Comparison of ENCODE assay signal across 15 cellular contexts in genomic region chr6:36904851-36905393, GRCh38. TPM values are rescaled to one million over a fixed set of nuclear protein-coding genes. Genes with fewer than 3 reads are reported as not detected.
DNase-seq lines count a peak whose midpoint lies in the region; ATAC-seq and TF ChIP-seq lines count a peak whose summit lies in the region.
"Had no signal": no experiment of that assay in that cellular context is flagged by ENCODE, and none has a peak within 500 bp of the region (broad histone marks: within the 10 kb centered on the region; RNA-seq: fewer than 3 reads in every experiment).

No MANE protein-coding gene starts in this region.

- H2BK12ac ChIP-seq in H9 (ENCODE audit: insufficient read length, low read depth, low read length): no peak overlapping the region

- H3K4me1 ChIP-seq in H9 (ENCODE audit: insufficient read depth, low read length) (peaks cover 2% of the 10 kb centered on the region; the same call in 1 of the 2 replicates), PC-3 (ENCODE audit: insufficient read depth, low read length) (peaks cover 39% of the 10 kb centered on the region), esophagus squamous epithelium (peaks cover 3 to 45% (median 23%) of the 10 kb centered on the region in 3 donors), thyroid gland (peaks cover 39 to 42% of the 10 kb centered on the region in 2 donors)

- no peak overlapping the region for H2BK120ac ChIP-seq in H9 (ENCODE audit: low read depth, low read length, poor library complexity, severe bottlenecking)

- H3K36me3 Mint-ChIP-seq in H9 (ENCODE audit: insufficient read depth in 1 of 3, low read depth in 3 of 3): peaks cover 0 to 6% (median 4%) of the 10 kb centered on the region in 3 experiments; a peak in 2 of 7 replicates

- H3K4ac ChIP-seq in H9 (ENCODE audit: low read depth, low read length): no peak overlapping the region

- H3K4me1 Mint-ChIP-seq in H9: peaks cover 0 to 6% of the 10 kb centered on the region in 2 experiments; a peak in 2 of 4 replicates
- H3K4me1 Mint-ChIP-seq: B cell had no signal

- DNase-seq in H9 (no peak), PC-3 (peak; percentile 15), esophagus squamous epithelium (lab: John Stamatoyannopoulos, UW) (no peak), thyroid gland (no peak), anterior cingulate cortex (lab: John Stamatoyannopoulos, UW) (no peak)
- DNase-seq in effector CD4-positive, alpha-beta T cell: no peak
- DNase-seq: C1 segment of cervical spinal cord; Calu3; CD4-positive, alpha-beta T cell; DMS 273 treated with DMSO at 0.1 percent for 48 hours; GM23248 had no signal

- no peaks in the 10 kb centered on the region for H3K23me2 ChIP-seq in H9 (ENCODE audit: insufficient read length, low read depth, low read length, poor library complexity, severe bottlenecking)

- H3K27ac Mint-ChIP-seq in H9: no peak overlapping the region
- H3K27ac Mint-ChIP-seq: B cell had no signal

- H3K27me3 Mint-ChIP-seq in H9 (ENCODE audit: low read depth): no peaks in the 10 kb centered on the region
- H3K27me3 Mint-ChIP-seq: B cell; CD4-positive, alpha-beta T cell had no signal

- no peaks in the 10 kb centered on the region for H3K79me1 ChIP-seq in H9 (ENCODE audit: insufficient read depth, low read depth, low read length, poor library complexity, severe bottlenecking)

- H2BK5ac ChIP-seq in H9 (ENCODE audit: insufficient read length, low read length): no peak overlapping the region

- no peak overlapping the region for H3K23ac ChIP-seq in H9 (ENCODE audit: insufficient read length, low read depth, low read length)

- H3F3A ChIP-seq in PC-3 (ENCODE audit: low read length, unreplicated experiment): no peaks in the 10 kb centered on the region

- no peak overlapping the region for H3K14ac ChIP-seq in H9 (ENCODE audit: insufficient read depth, low read length)

- no peaks in the 10 kb centered on the region for H3K9me2 ChIP-seq in PC-3 (replicated peaks; ENCODE audit: low read length)

- no peak overlapping the region for H4K8ac ChIP-seq in H9 (replicated peaks; ENCODE audit: insufficient read length, low read depth, low read length)

- peak overlapping the region; percentile 32 for H2BK20ac ChIP-seq in H9 (ENCODE audit: low read depth, low read length, poor library complexity, severe bottlenecking)

- WGBS in H9 (ENCODE audit: extremely low coverage, insufficient read length, low lambda C conversion rate): no CpG with 5 or more reads among the region's 5 CpGs
- 92 to 95% methylated on average over 5 of the region's 5 CpGs for WGBS in esophagus squamous epithelium, 2 donors
- WGBS in thyroid gland, 2 donors: 94 to 97% methylated on average over 5 of the region's 5 CpGs

- H3K4me3 Mint-ChIP-seq in H9: no peak overlapping the region
- H3K4me3 Mint-ChIP-seq: B cell; CD4-positive, alpha-beta T cell had no signal

- H3K9me3 ChIP-seq in H9 (ENCODE audit: control insufficient read depth, low read depth, low read length) (no peaks in the 10 kb centered on the region), PC-3 (ENCODE audit: low read length) (no peaks in the 10 kb centered on the region), esophagus squamous epithelium (no peaks in the 10 kb centered on the region), thyroid gland (no peaks in the 10 kb centered on the region)

- no peak overlapping the region for H3K4me3 ChIP-seq in PC-3 (ENCODE audit: low read length)
- H3K4me3 ChIP-seq in esophagus squamous epithelium: no peak overlapping the region
- H3K4me3 ChIP-seq in thyroid gland (replicated peaks in 1 of 3): no peak overlapping the region
- H3K4me3 ChIP-seq: GM12878, GM23248 had no signal

- H3K27me3 ChIP-seq in H9 (ENCODE audit: insufficient read depth, low read length) (no peaks in the 10 kb centered on the region), PC-3 (ENCODE audit: low read length) (no peaks in the 10 kb centered on the region), esophagus squamous epithelium (no peaks in the 10 kb centered on the region), thyroid gland (no peaks in the 10 kb centered on the region)

- H3K27ac ChIP-seq in H9 (ENCODE audit: insufficient read length, low read depth, low read length): no peak overlapping the region
- H3K27ac ChIP-seq in PC-3 (ENCODE audit: low read length): peak overlapping the region; percentile 38; the same call in 1 of the 2 replicates
- peak overlapping the region in 3 of 4 donors; percentile 9 to 57 (median 31) for H3K27ac ChIP-seq in esophagus squamous epithelium
- H3K27ac ChIP-seq in thyroid gland: peak overlapping the region in 2 of 3 donors; percentile 85 to 91

- TF ChIP-seq POLR2A in esophagus squamous epithelium (IDR thresholded peaks at IDR 0.05) (no peak), thyroid gland (IDR thresholded peaks at IDR 0.05) (no peak)

- H3K9me3 Mint-ChIP-seq in H9: no peaks in the 10 kb centered on the region
- H3K9me3 Mint-ChIP-seq: CD4-positive, alpha-beta T cell had no signal

- TF ChIP-seq CTCF in H9 (conservative IDR thresholded peaks at IDR 0.05): no peak
- TF ChIP-seq CTCF in PC-3 (conservative IDR thresholded peaks at IDR 0.05; ENCODE audit: low read depth, low read length): no peak
- TF ChIP-seq CTCF in esophagus squamous epithelium (IDR thresholded peaks at IDR 0.05): no peak
- TF ChIP-seq CTCF in thyroid gland (IDR thresholded peaks at IDR 0.05): no peak

- no TSS peak for BruUV-seq in PC-3 (replicated peaks; lab: Mats Ljungman, UMichigan)

- H3K79me2 ChIP-seq in H9 (ENCODE audit: insufficient read depth, low read length) (no peaks in the 10 kb centered on the region), PC-3 (ENCODE audit: low read length) (no peaks in the 10 kb centered on the region)

- H3K4me2 ChIP-seq in H9 (ENCODE audit: insufficient read depth, insufficient read length, low read length) (no peak overlapping the region), PC-3 (ENCODE audit: low read length) (peak overlapping the region; percentile 40; the same call in 1 of the 2 replicates)

- no peak overlapping the region for H4K91ac ChIP-seq in H9 (ENCODE audit: insufficient read length, low read depth, low read length)

- H2AFZ ChIP-seq in H9 (ENCODE audit: low read length): no peak overlapping the region
- H2AFZ ChIP-seq in PC-3 (ENCODE audit: low read length): no peak overlapping the region

- no peak overlapping the region for H3K18ac ChIP-seq in H9 (ENCODE audit: insufficient read length, low read depth, low read length)

- H2BK15ac ChIP-seq in H9 (ENCODE audit: low read depth, low read length): no peak overlapping the region

- no peak overlapping the region for H2AK5ac ChIP-seq in H9 (ENCODE audit: insufficient read length, low read length)

- H3K56ac ChIP-seq in H9 (ENCODE audit: insufficient read length, low read depth, low read length): no peak overlapping the region

- POLR2A ChIA-PET in PC-3 (lab: Charles Lee; ENCODE audit: unreplicated experiment): no interaction called here

- no peak overlapping the region for H3K9ac ChIP-seq in H9 (ENCODE audit: extremely low read depth, insufficient read length, low read length)
- no peak overlapping the region for H3K9ac ChIP-seq in PC-3 (ENCODE audit: low read length)

- no peak overlapping the region for H3T11ph ChIP-seq in H9 (ENCODE audit: low read length)

- ATAC-seq in PC-3: no peak
- ATAC-seq in HG02938 (IDR thresholded peaks at IDR 0.05; ENCODE audit: unreplicated experiment): no peak
- ATAC-seq: GM12878 had no signal

- H3K36me3 ChIP-seq in PC-3 (ENCODE audit: low read depth, low read length): peaks cover 11% of the 10 kb centered on the region; the same call in 1 of the 2 replicates
- H3K36me3 ChIP-seq in esophagus squamous epithelium: peaks cover 0 to 73% (median 13%) of the 10 kb centered on the region in 3 donors
- H3K36me3 ChIP-seq in thyroid gland: peaks cover 18 to 23% of the 10 kb centered on the region in 2 donors

- intact Hi-C loops in PC-3 (cut with micrococcal nuclease): loop anchor here (1.0 kb wide), 1 partner anchor 7 kb away; no protein-coding TSS in a partner anchor
- intact Hi-C loops in esophagus squamous epithelium (cut with DNase I): no loop called here
- intact Hi-C loops in thyroid gland (cut with DNase I): no loop called here

- no peaks in the 10 kb centered on the region for H4K20me1 ChIP-seq in H9 (ENCODE audit: control insufficient read depth, insufficient read depth, insufficient read length)
- H4K20me1 ChIP-seq in PC-3 (ENCODE audit: low read length): no peaks in the 10 kb centered on the region

- H4K5ac ChIP-seq in H9 (ENCODE audit: insufficient read length, low read depth, low read length): no peak overlapping the region

- CTCF ChIA-PET in PC-3 (lab: Charles Lee): interaction anchor here (1.0 kb wide), 1 partner anchor 9 kb away, joined by 15 read pairs; no protein-coding TSS in a partner anchor

RNA-seq across cellular contexts. Expression of gene C6orf89, which starts 19.2 kb away (rescaled TPM):
- total RNA-seq in H9 (2021): 11.8 and 12.7 TPM in 2 replicates
- 23.2 and 27.8 TPM in 2 replicates for total RNA-seq in PC-3 (2014; rRNA removed)
- 10 to 100 TPM; 18.6 to 34.9 (median 23.1) TPM for total RNA-seq in esophagus squamous epithelium
- 10 to 100 TPM; 58.2 to 89.6 (median 68.9) TPM for total RNA-seq in thyroid gland

RNA-seq across cellular contexts. Expression of gene PPIL1, which starts 30.3 kb away (rescaled TPM):
- 87.8 and 88.3 TPM in 2 replicates for total RNA-seq in H9 (2021)
- total RNA-seq in PC-3 (2014; rRNA removed): 37.3 and 39.9 TPM in 2 replicates
- 10 to 100 TPM; 13.4 to 35.4 (median 28.7) TPM for total RNA-seq in esophagus squamous epithelium
- 10 to 100 TPM; 35.3 to 69.4 (median 44.3) TPM for total RNA-seq in thyroid gland

RNA-seq across cellular contexts. Expression of gene PI16, which starts 49.6 kb away (rescaled TPM):
- total RNA-seq in H9 (2021) (not detected in 2 replicates), PC-3 (2014; rRNA removed) (0.07 TPM in 1 of 2 replicates, not detected in the other), esophagus squamous epithelium (1 to 10 TPM; 1.0 to 8.4 (median 2.2) TPM), thyroid gland (10 to 100 TPM in 2 of 4 donors, 1 to 10 TPM in 2; 5.1 to 22.9 (median 9.1) TPM)
- total RNA-seq: G401, GM12878 had no signal
